In the genomic region with DNA sequence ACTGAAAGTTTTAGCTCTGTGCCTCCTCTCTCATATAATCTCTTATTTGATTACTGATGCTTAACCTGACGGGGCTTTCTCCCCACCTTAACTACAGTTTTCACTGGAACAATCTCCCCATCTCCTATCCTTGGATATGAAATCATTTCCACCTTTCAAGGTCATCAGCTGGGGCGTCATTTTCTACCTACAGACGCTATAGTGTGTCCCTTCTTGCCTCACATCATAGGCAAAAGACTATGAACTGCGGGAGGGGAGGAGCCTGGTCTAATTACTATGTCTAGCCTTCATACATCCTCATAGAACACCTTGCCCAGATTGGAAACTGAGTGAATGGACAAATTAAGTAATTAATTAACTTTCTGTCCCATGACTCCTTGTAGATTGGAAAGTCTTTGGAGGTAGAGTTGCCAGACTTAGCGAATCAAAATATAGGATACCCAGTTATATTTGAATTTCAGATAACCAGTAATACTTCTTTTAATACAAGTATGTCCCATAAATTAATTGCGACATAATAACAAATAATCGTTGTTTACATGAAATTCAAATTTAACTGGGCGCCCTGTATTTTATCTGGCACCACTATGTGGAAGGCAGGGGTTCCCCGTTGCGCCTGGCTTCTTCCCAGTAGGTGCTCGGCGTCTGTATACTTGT, we compare ENCODE assay signal across 8 cellular contexts. TPM values are rescaled to one million over a fixed set of nuclear protein-coding genes. Genes with fewer than 3 reads are reported as not detected.
DNase-seq lines count a peak whose midpoint lies in the region; ATAC-seq and TF ChIP-seq lines count a peak whose summit lies in the region.

No MANE protein-coding gene starts in this region.

- POLR2A ChIA-PET in AG04450 (lab: Yijun Ruan, JAX) = no interaction called here

- DNase-seq in AG04450 (ENCODE audit: low read depth, low spot score) (no peak), MG63 (no peak), HK-2 (ENCODE audit: unreplicated experiment) (no peak), NCI-H446 (lab: John Stamatoyannopoulos, UW) (no peak), SW 1271 (lab: John Stamatoyannopoulos, UW) (no peak)

- peaks cover 11% of the 10 kb centered on the region for H3K4me1 ChIP-seq in muscle layer of colon (ENCODE audit: insufficient read depth, low read length)

- no peak for TF ChIP-seq CTCF in AG04450 (IDR thresholded peaks at IDR 0.05; ENCODE audit: low read depth, low read length)

- H3K27ac ChIP-seq in AG04450 (ENCODE audit: low read depth, low read length) (no peak overlapping the region), cingulate gyrus (ENCODE audit: low read depth, low read length) (peak overlapping the region; percentile 65), muscle layer of colon (ENCODE audit: low read depth, low read length) (peak overlapping the region; percentile 75)

- H3K9me3 ChIP-seq in AG04450 (ENCODE audit: control insufficient read depth, insufficient read depth, low read length) (no peaks in the 10 kb centered on the region), MG63 (no peaks in the 10 kb centered on the region), muscle layer of colon (ENCODE audit: low read length) (no peaks in the 10 kb centered on the region)

- H3K36me3 ChIP-seq in MG63 (no peaks in the 10 kb centered on the region), muscle layer of colon (ENCODE audit: insufficient read depth, low read length) (no peaks in the 10 kb centered on the region)

- ATAC-seq in GM19452 (IDR thresholded peaks at IDR 0.05; ENCODE audit: unreplicated experiment) = peak; percentile 46

- peak overlapping the region; percentile 84 for H3K4me3 ChIP-seq in AG04450 (ENCODE audit: low read depth, low read length)
- peak overlapping the region; percentile 77 for H3K4me3 ChIP-seq in MG63
- H3K4me3 ChIP-seq in muscle layer of colon (ENCODE audit: low read depth in 1 of 2, low read length in 2 of 2) = peak overlapping the region; percentile 61 to 71

- CTCF ChIA-PET in AG04450 (lab: Charles Lee) = no interaction called here

- peak overlapping the region; percentile 28 for H3K9ac ChIP-seq in muscle layer of colon (ENCODE audit: low read length)

- H3K27me3 ChIP-seq in AG04450 (ENCODE audit: control insufficient read depth, insufficient read depth, low read length) (no peaks in the 10 kb centered on the region), MG63 (no peaks in the 10 kb centered on the region), muscle layer of colon (ENCODE audit: control insufficient read depth in 1 of 2, insufficient read depth in 2 of 2, low read length in 2 of 2) (peaks cover 4 to 10% of the 10 kb centered on the region in 2 donors)

RNA-seq across cellular contexts. Expression of gene ATP6AP2, which starts 0.8 kb away (rescaled TPM):
- 346 and 379 TPM in 2 replicates for polyA plus RNA-seq in AG04450 (2011; rRNA removed)
- polyA minus RNA-seq in AG04450 (2011; rRNA and poly(A)+ RNA removed) = 94.3 and 146 TPM in 2 replicates
- 132 and 174 TPM in 2 replicates for total RNA-seq in MG63 (2014; rRNA removed; shearing (Covaris generic); ENCODE audit: low replicate concordance)

RNA-seq across cellular contexts. Expression of gene MPC1L, which starts 43.2 kb away (rescaled TPM):
- polyA plus RNA-seq in AG04450 (2011; rRNA removed) = not detected in 2 replicates
- polyA minus RNA-seq in AG04450 (2011; rRNA and poly(A)+ RNA removed) = not detected in 2 replicates
- total RNA-seq in MG63 (2014; rRNA removed; shearing (Covaris generic); ENCODE audit: low replicate concordance) = not detected in 2 replicates
